ENCODE assay signal across 19 cellular contexts in the genomic region with DNA sequence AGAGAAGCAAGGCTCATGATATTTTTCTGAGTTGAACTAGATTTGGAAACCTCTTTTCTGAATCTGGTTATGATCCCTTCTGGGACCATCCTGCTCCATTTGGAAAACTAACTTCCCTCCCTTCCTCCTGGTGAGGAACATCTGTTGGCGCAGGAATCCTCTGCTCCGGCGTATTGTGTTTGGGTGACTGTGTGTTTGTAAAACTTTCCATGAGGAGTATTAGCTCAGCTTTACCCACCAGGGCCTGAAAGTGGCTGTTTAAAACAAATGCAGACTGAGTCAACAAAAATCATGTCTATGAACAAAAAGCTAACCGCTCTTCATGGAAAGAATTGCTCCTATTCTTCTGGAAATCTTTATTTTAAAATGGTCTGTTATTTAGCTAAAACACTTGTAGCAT. TPM values are rescaled to one million over a fixed set of nuclear protein-coding genes. Genes with fewer than 3 reads are reported as not detected.
DNase-seq lines count a peak whose midpoint lies in the region; TF ChIP-seq lines count a peak whose summit lies in the region.
"Had no signal": no experiment of that assay in that cellular context is flagged by ENCODE, and none has a peak within 500 bp of the region (broad histone marks: within the 10 kb centered on the region; RNA-seq: fewer than 3 reads in every experiment).

No MANE protein-coding gene starts in this region.

- H3K4me3 ChIP-seq in esophagus (ENCODE audit: low read depth in 1 of 2, low read length in 2 of 2) (no peak overlapping the region), hepatocyte (no peak overlapping the region), stomach (peak overlapping the region in 1 of 4 donors; percentile 8)
- H3K4me3 ChIP-seq: GM23338, SK-N-MC had no signal

- 64 to 72% methylated on average over 4 of the region's 4 CpGs for WGBS in esophagus, 2 donors
- WGBS in hepatocyte (ENCODE audit: low lambda C conversion rate, missing lambda C conversion rate), result 76% methylated on average over 4 of the region's 4 CpGs
- 58 to 74% (median 68%) methylated on average over 4 of the region's 4 CpGs for WGBS in stomach, 5 donors

- TF ChIP-seq POLR2A in stomach (IDR thresholded peaks at IDR 0.05), result no peak

- in situ Hi-C loops in GM13977 (cut with MboI; ENCODE audit: low pct_unique_long_range_greater_than_20kb, low sequenced_read_pairs, unreplicated experiment), result no loop called here

- H3K4me1 Mint-ChIP-seq in osteocyte (ENCODE audit: unreplicated experiment), result peaks cover 2% of the 10 kb centered on the region

- DNase-seq in AG08396 (ENCODE audit: low spot score), result peak; percentile 49
- DNase-seq in hepatocyte (ENCODE audit: low spot score), result no peak
- no peak for DNase-seq in stomach
- no peak for DNase-seq in GM13977 (ENCODE audit: low spot score)
- DNase-seq in GM19240 (ENCODE audit: insufficient read length, low spot score), result no peak
- no peak for DNase-seq in DMS 273 treated with DMSO at 0.1 percent for 48 hours (lab: John Stamatoyannopoulos, UW)
- no peak for DNase-seq in osteocyte (ENCODE audit: extremely low spot score, unreplicated experiment)
- DNase-seq: activated CD4-positive, alpha-beta T cell treated with anti-CD3 and anti-CD28 coated beads, Interleukin-2, amount 10 ng/mL, durations not matched to agents 24 days and 14 days; activated T-cell treated with anti-CD3 and anti-CD28 coated beads, Interleukin-2, amount 50 U/mL, for 1 hour; CD4-positive, alpha-beta T cell; central memory CD4-positive, alpha-beta T cell; EL; head of caudate nucleus; NCI-H187; NCI-H510A treated with DMSO at 0.1 percent for 48 hours; stimulated activated CD4-positive, alpha-beta T cell treated with anti-CD3 and anti-CD28 coated beads, Interleukin-15, amount 100 ng/mL, for 24 hours had no signal

- H3K4me1 ChIP-seq in esophagus (ENCODE audit: control insufficient read depth in 2 of 2, insufficient read depth in 2 of 2, low read length in 1 of 2) (no peaks in the 10 kb centered on the region), hepatocyte (ENCODE audit: insufficient read depth) (no peaks in the 10 kb centered on the region), stomach (peaks cover 0 to 52% (median 28%) of the 10 kb centered on the region in 4 donors)

- no peaks in the 10 kb centered on the region for H3K27me3 ChIP-seq in esophagus (ENCODE audit: control insufficient read depth in 1 of 2, insufficient read depth in 2 of 2, low read length in 2 of 2)
- no peaks in the 10 kb centered on the region for H3K27me3 ChIP-seq in hepatocyte
- no peaks in the 10 kb centered on the region for H3K27me3 ChIP-seq in stomach

- no peaks in the 10 kb centered on the region for H4K20me1 ChIP-seq in hepatocyte (ENCODE audit: insufficient read depth, poor library complexity, severe bottlenecking)

- no peaks in the 10 kb centered on the region for H3K9me3 Mint-ChIP-seq in osteocyte (ENCODE audit: unreplicated experiment)
- H3K9me3 Mint-ChIP-seq: activated CD4-positive, alpha-beta T cell treated with anti-CD3 and anti-CD28 coated beads, Interleukin-2, amount 10 ng/mL, durations not matched to agents 24 days and 14 days; CD4-positive, alpha-beta T cell; GM23338 had no signal

- no peak overlapping the region for H3K27ac Mint-ChIP-seq in osteocyte (ENCODE audit: unreplicated experiment)
- H3K27ac Mint-ChIP-seq: activated CD4-positive, alpha-beta T cell treated with anti-CD3 and anti-CD28 coated beads, Interleukin-2, amount 10 ng/mL, durations not matched to agents 24 days and 14 days; CD4-positive, alpha-beta T cell; GM23338 had no signal

- H3K36me3 ChIP-seq in esophagus (ENCODE audit: control insufficient read depth in 2 of 2, insufficient read depth in 2 of 2, low read length in 1 of 2), result peaks cover 0 to 2% of the 10 kb centered on the region in 2 donors
- H3K36me3 ChIP-seq in hepatocyte (replicated peaks; ENCODE audit: insufficient read depth, low read depth), result no peaks in the 10 kb centered on the region
- peaks cover 0 to 9% (median 0%) of the 10 kb centered on the region in 4 donors for H3K36me3 ChIP-seq in stomach

- peaks cover 24% of the 10 kb centered on the region for H3K36me3 Mint-ChIP-seq in osteocyte (ENCODE audit: unreplicated experiment)

- H2AFZ ChIP-seq in hepatocyte, result no peak overlapping the region
- H2AFZ ChIP-seq: GM23338 had no signal

- H3K4me2 ChIP-seq in hepatocyte, result no peak overlapping the region
- H3K4me2 ChIP-seq: GM23338 had no signal

- H3K27ac ChIP-seq in esophagus (ENCODE audit: low read depth in 2 of 2, low read length in 1 of 2) (peak overlapping the region; percentile 30 to 52), hepatocyte (peak overlapping the region; percentile 17), stomach (peak overlapping the region; percentile 22 to 73 (median 66))
- H3K27ac ChIP-seq: SK-N-MC had no signal

- H3K79me2 ChIP-seq in hepatocyte, result no peaks in the 10 kb centered on the region

- no peaks in the 10 kb centered on the region for H3K27me3 Mint-ChIP-seq in osteocyte (ENCODE audit: unreplicated experiment)
- H3K27me3 Mint-ChIP-seq: activated CD4-positive, alpha-beta T cell treated with anti-CD3 and anti-CD28 coated beads, Interleukin-2, amount 10 ng/mL, durations not matched to agents 24 days and 14 days; CD4-positive, alpha-beta T cell had no signal

- intact Hi-C loops in stomach (cut with DNase I; ENCODE audit: low total_unique reads), result no loop called here

- H3K9me2 ChIP-seq in hepatocyte (replicated peaks; ENCODE audit: insufficient read depth), result no peaks in the 10 kb centered on the region

- no peak overlapping the region for H3K4me3 Mint-ChIP-seq in osteocyte (ENCODE audit: unreplicated experiment)
- H3K4me3 Mint-ChIP-seq: activated CD4-positive, alpha-beta T cell treated with anti-CD3 and anti-CD28 coated beads, Interleukin-2, amount 10 ng/mL, durations not matched to agents 24 days and 14 days; CD4-positive, alpha-beta T cell; GM23338 had no signal

- no peak for TF ChIP-seq EP300 in stomach (IDR thresholded peaks at IDR 0.05)

- TF ChIP-seq CTCF in hepatocyte (IDR thresholded peaks at IDR 0.05; ENCODE audit: poor library complexity) (no peak), stomach (IDR thresholded peaks at IDR 0.05) (no peak), GM13977 (IDR thresholded peaks at IDR 0.05; ENCODE audit: extremely low read depth, insufficient read depth, missing control alignments) (no peak), osteocyte (IDR thresholded peaks at IDR 0.05) (no peak)

- H3K9me3 ChIP-seq in esophagus (ENCODE audit: control insufficient read depth in 2 of 2, insufficient read depth in 1 of 2, low read depth in 1 of 2, low read length in 1 of 2), result no peaks in the 10 kb centered on the region
- H3K9me3 ChIP-seq in hepatocyte (ENCODE audit: low read depth), result no peaks in the 10 kb centered on the region
- H3K9me3 ChIP-seq in stomach, result no peaks in the 10 kb centered on the region

RNA-seq across cellular contexts. Expression of a gene that starts 17.7 kb away (rescaled TPM):
- polyA plus RNA-seq in esophagus (1 to 10 TPM; 2.2 to 5.7 TPM), hepatocyte (0.50 and 2.3 TPM in 2 replicates), stomach (1 to 10 TPM; 1.4 to 1.9 (median 1.5) TPM)
- total RNA-seq in hepatocyte (1.8 and 3.0 TPM in 2 replicates), stomach (10 to 100 TPM in 4 of 5 donors, 1 to 10 TPM in 1; 4.9 to 45.7 (median 19.7) TPM), osteocyte (23.6 and 24.4 TPM in 2 replicates)

RNA-seq across cellular contexts. Expression of a gene that starts 44.5 kb away (rescaled TPM):
- polyA plus RNA-seq in esophagus (1 to 10 TPM; 6.7 to 8.1 TPM), hepatocyte (9.6 and 15.1 TPM in 2 replicates), stomach (10 to 100 TPM in 2 of 3 donors, 1 to 10 TPM in 1; 6.3 to 15.9 (median 11.6) TPM)
- total RNA-seq in hepatocyte (20.2 and 36.8 TPM in 2 replicates), stomach (10 to 100 TPM in 2 of 5 donors, 1 to 10 TPM in 3; 4.9 to 22.0 (median 8.4) TPM), osteocyte (19.2 and 23.8 TPM in 2 replicates)

RNA-seq across cellular contexts. Expression of a gene that starts 44.5 kb away (rescaled TPM):
- polyA plus RNA-seq in esophagus (1 to 10 TPM; 5.7 to 7.5 TPM), hepatocyte (13.7 and 14.1 TPM in 2 replicates), stomach (1 to 10 TPM; 4.7 to 8.2 (median 5.6) TPM)
- total RNA-seq in hepatocyte (19.4 and 19.6 TPM in 2 replicates), stomach (10 to 100 TPM in 4 of 5 donors, 1 to 10 TPM in 1; 7.5 to 67.9 (median 31.2) TPM), osteocyte (38.9 and 40.3 TPM in 2 replicates)
